24 cellular contexts compared by ENCODE assay signal in genomic region chr2:147197754-147198153, GRCh38.
A peak's percentile ranks its signal among the peaks of the same experiment; 100 is the strongest.
DNase-seq lines count a peak whose midpoint lies in the region; ATAC-seq and TF ChIP-seq lines count a peak whose summit lies in the region.
"Had no signal": no experiment of that assay in that cellular context is flagged by ENCODE, and none has a peak within 500 bp of the region (broad histone marks: within the 10 kb centered on the region; RNA-seq: fewer than 3 reads in every experiment).

No MANE protein-coding gene starts in this region.

- whole genome bisulfite sequencing in testis, 2 donors, result 91 to 92% methylated on average over 3 of the region's 3 CpGs

- no peak overlapping the region for H3K27ac ChIP-seq in testis
- H3K27ac ChIP-seq: coronary artery, KMS-11, ovary, upper lobe of left lung had no signal

- DNase-seq in NCI-H1417 (lab: John Stamatoyannopoulos, UW) (peak; percentile 34 to 82 (median 74)), NCI-H1417 treated with DMSO at 0.1 percent for 48 hours (lab: John Stamatoyannopoulos, UW) (no peak), NCI-H187 (lab: John Stamatoyannopoulos, UW) (peak; percentile 39 to 48), NCI-H69 (lab: John Stamatoyannopoulos, UW) (peak; percentile 71), retina (peak; percentile 36), testis (no peak)
- DNase-seq: activated CD4-positive, alpha-beta T cell treated with anti-CD3 and anti-CD28 coated beads, Interleukin-2, amount 50 U/mL, for 4 hours; activated naive CD8-positive, alpha-beta T cell treated with anti-CD3 and anti-CD28 coated beads, Interleukin-2, amount 50 U/mL, for 24 hours; activated T-cell treated with anti-CD3 and anti-CD28 coated beads, Interleukin-2, amount 50 U/mL, for 72 hours; effector CD8-positive, alpha-beta T cell; H9; left colon; MG63; NCI-H510A; nephron progenitor cell; ovary; T-helper 17 cell; upper lobe of left lung had no signal

- no peak for ATAC-seq in GM21360 (IDR thresholded peaks at IDR 0.05; ENCODE audit: unreplicated experiment)
- no peak for ATAC-seq in GM18873 (IDR thresholded peaks at IDR 0.05; ENCODE audit: low FRiP score, unreplicated experiment)
- ATAC-seq: activated naive CD8-positive, alpha-beta T cell treated with anti-CD3 and anti-CD28 coated beads, Interleukin-2, amount 50 U/mL, for 24 hours; activated T-cell treated with anti-CD3 and anti-CD28 coated beads, Interleukin-2, amount 50 U/mL, for 72 hours; left colon; Right ventricle myocardium inferior; stimulated activated effector memory CD8-positive, alpha-beta T cell treated with anti-CD3 and anti-CD28 coated beads, Interleukin-12 subunit alpha, Interleukin-12 subunit beta, amount 100 ng/mL, for 72 hours; T-helper 17 cell had no signal

- no peaks in the 10 kb centered on the region for H3K9me3 ChIP-seq in testis
- H3K9me3 ChIP-seq: MG63, ovary, upper lobe of left lung had no signal

- no peak for TF ChIP-seq CTCF in testis (IDR thresholded peaks at IDR 0.05)

- no peaks in the 10 kb centered on the region for H3K27me3 ChIP-seq in testis
- H3K27me3 ChIP-seq: MG63, ovary, upper lobe of left lung had no signal

- no peaks in the 10 kb centered on the region for H3K36me3 ChIP-seq in testis (ENCODE audit: low read depth, missing control alignments)
- H3K36me3 ChIP-seq: MG63, ovary, upper lobe of left lung had no signal

- H3K4me1 ChIP-seq in testis, result no peaks in the 10 kb centered on the region
- H3K4me1 ChIP-seq: upper lobe of left lung had no signal

- TF ChIP-seq POLR2A in testis (IDR thresholded peaks at IDR 0.05), result no peak

- H3K4me3 ChIP-seq in testis, result no peak overlapping the region
- H3K4me3 ChIP-seq: coronary artery, MG63, ovary, upper lobe of left lung had no signal

- intact Hi-C loops in testis (cut with DNase I; ENCODE audit: low total_unique reads), result no loop called here

Comparison
In these comparisons a context has a peak if more than half of its experiments do, and no peak if none do; other contexts are left out.
1. DNase-seq: peak in NCI-H1417 (3 of 3), NCI-H187 (2 of 2), NCI-H69 (single experiment) and retina (single experiment); none in NCI-H1417 treated with DMSO at 0.1 percent for 48 hours (single experiment) and testis (single experiment).